ENCODE assay signal across 1 cellular context in the genomic region with DNA sequence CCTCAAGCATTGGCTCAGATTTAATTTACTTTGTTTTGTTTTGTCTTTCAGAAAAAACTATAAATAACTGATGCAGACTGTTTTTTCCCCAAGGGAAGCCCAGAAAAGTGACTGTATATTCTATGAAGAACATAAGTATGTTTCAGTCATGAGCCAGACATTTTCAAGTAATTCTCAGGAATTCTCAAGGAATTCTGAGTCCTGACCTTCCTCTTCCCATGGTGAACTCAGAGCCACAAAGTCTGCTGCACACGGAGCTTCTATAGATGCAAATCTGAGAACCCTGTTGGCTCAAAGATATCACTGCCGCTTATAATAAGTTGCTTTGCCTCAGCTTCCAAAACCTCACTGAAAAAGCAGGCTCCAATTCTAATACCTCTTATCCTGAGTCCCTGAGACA.
TF ChIP-seq lines count a peak whose summit lies in the region.

No MANE protein-coding gene starts in this region.

TF ChIP-seq in WTC11, 78 proteins besides CTCF, POLR2A, EP300 and RAD21 (continued from another document):
- TF ChIP-seq ZNF425 (CRISPR knock-in tag; conservative IDR thresholded peaks at IDR 0.05) (no peak), E2F1 (CRISPR knock-in tag; IDR thresholded peaks at IDR 0.05) (no peak), KAT7 (CRISPR knock-in tag; IDR thresholded peaks at IDR 0.05; ENCODE audit: borderline replicate concordance) (no peak), FOXJ3 (CRISPR knock-in tag; IDR thresholded peaks at IDR 0.05; ENCODE audit: borderline replicate concordance) (no peak), GRHL2 (CRISPR knock-in tag; IDR thresholded peaks at IDR 0.05; ENCODE audit: insufficient replicate concordance, severe bottlenecking) (no peak), NFATC4 (CRISPR knock-in tag; IDR thresholded peaks at IDR 0.05) (no peak)
- TF ChIP-seq, protein P1, sequence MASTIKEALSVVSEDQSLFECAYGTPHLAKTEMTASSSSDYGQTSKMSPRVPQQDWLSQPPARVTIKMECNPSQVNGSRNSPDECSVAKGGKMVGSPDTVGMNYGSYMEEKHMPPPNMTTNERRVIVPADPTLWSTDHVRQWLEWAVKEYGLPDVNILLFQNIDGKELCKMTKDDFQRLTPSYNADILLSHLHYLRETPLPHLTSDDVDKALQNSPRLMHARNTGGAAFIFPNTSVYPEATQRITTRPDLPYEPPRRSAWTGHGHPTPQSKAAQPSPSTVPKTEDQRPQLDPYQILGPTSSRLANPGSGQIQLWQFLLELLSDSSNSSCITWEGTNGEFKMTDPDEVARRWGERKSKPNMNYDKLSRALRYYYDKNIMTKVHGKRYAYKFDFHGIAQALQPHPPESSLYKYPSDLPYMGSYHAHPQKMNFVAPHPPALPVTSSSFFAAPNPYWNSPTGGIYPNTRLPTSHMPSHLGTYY (CRISPR knock-in tag; IDR thresholded peaks at IDR 0.05), result no peak
- TF ChIP-seq, protein P2, sequence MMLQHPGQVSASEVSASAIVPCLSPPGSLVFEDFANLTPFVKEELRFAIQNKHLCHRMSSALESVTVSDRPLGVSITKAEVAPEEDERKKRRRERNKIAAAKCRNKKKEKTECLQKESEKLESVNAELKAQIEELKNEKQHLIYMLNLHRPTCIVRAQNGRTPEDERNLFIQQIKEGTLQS (CRISPR knock-in tag; conservative IDR thresholded peaks at IDR 0.05), result no peak
TF ChIP-seq in WTC11: peak in this region for 0.
